ENCODE assay signal across 10 cellular contexts in genomic region chr10:62853710-62854109, GRCh38. TPM values are rescaled to one million over a fixed set of nuclear protein-coding genes. Genes with fewer than 3 reads are reported as not detected.
DNase-seq lines count a peak whose midpoint lies in the region; ATAC-seq and TF ChIP-seq lines count a peak whose summit lies in the region.
"Had no signal": no experiment of that assay in that cellular context is flagged by ENCODE, and none has a peak within 500 bp of the region (broad histone marks: within the 10 kb centered on the region; RNA-seq: fewer than 3 reads in every experiment).

No MANE protein-coding gene starts in this region.

- H3K9me3 Mint-ChIP-seq in glutamatergic neuron (ENCODE audit: unreplicated experiment), result no peaks in the 10 kb centered on the region

- DNase-seq in activated CD4-positive, alpha-beta T cell treated with anti-CD3 and anti-CD28 coated beads for 48 hours, result peak; percentile 75
- DNase-seq in activated CD4-positive, alpha-beta T cell treated with anti-CD3 and anti-CD28 coated beads for 4 hours, result no peak
- peak; percentile 72 for DNase-seq in KBM-7
- peak; percentile 81 to 84 for DNase-seq in activated T-cell treated with anti-CD3 and anti-CD28 coated beads, Interleukin-2, amount 50 U/mL, for 48 hours
- peak; percentile 1 to 11 for DNase-seq in stimulated activated CD8-positive, alpha-beta memory T cell treated with anti-CD3 and anti-CD28 coated beads, Interleukin-7, amount 100 ng/mL, for 1 hour (ENCODE audit: low read depth in 2 of 2)
- no peak for DNase-seq in NCI-H2081 (lab: John Stamatoyannopoulos, UW)
- no peak for DNase-seq in glutamatergic neuron
- DNase-seq: effector memory CD4-positive, alpha-beta T cell had no signal

- no peak overlapping the region for H3K27ac Mint-ChIP-seq in glutamatergic neuron (ENCODE audit: unreplicated experiment)

- ATAC-seq in HG02884 (IDR thresholded peaks at IDR 0.05; ENCODE audit: unreplicated experiment), result no peak
- ATAC-seq: A549 had no signal

- TF ChIP-seq CTCF in glutamatergic neuron (IDR thresholded peaks at IDR 0.05; ENCODE audit: partially characterized antibody, unreplicated experiment), result no peak

- in situ Hi-C loops in KBM-7 (cut with MboI; ENCODE audit: low pct_unique_long_range_greater_than_20kb, low sequenced_read_pairs), result no loop called here

- no peaks in the 10 kb centered on the region for H3K27me3 Mint-ChIP-seq in glutamatergic neuron (ENCODE audit: unreplicated experiment)

- no peaks in the 10 kb centered on the region for H3K36me3 Mint-ChIP-seq in glutamatergic neuron (ENCODE audit: unreplicated experiment)

- H3K4me1 Mint-ChIP-seq in glutamatergic neuron (ENCODE audit: low read depth, unreplicated experiment), result no peaks in the 10 kb centered on the region

- H3K4me3 Mint-ChIP-seq in glutamatergic neuron (ENCODE audit: unreplicated experiment), result no peak overlapping the region

RNA-seq across cellular contexts. Expression of gene EGR2, which starts 37.5 kb away (rescaled TPM):
- 0.37 TPM for total RNA-seq in glutamatergic neuron (ENCODE audit: unreplicated experiment)

RNA-seq across cellular contexts. Expression of gene ADO, which starts 49.2 kb away (rescaled TPM):
- total RNA-seq in glutamatergic neuron (ENCODE audit: unreplicated experiment), result 32.5 TPM

Comparison
In these comparisons a context has a peak if more than half of its experiments do, and no peak if none do; other contexts are left out.
1. DNase-seq: peak in activated CD4-positive, alpha-beta T cell treated with anti-CD3 and anti-CD28 coated beads for 48 hours (single experiment), KBM-7 (single experiment), activated T-cell treated with anti-CD3 and anti-CD28 coated beads, Interleukin-2, amount 50 U/mL, for 48 hours (2 of 2) and stimulated activated CD8-positive, alpha-beta memory T cell treated with anti-CD3 and anti-CD28 coated beads, Interleukin-7, amount 100 ng/mL, for 1 hour (2 of 2); none in activated CD4-positive, alpha-beta T cell treated with anti-CD3 and anti-CD28 coated beads for 4 hours (0 of 2), NCI-H2081 (0 of 2) and glutamatergic neuron (single experiment).